31 cellular contexts compared by ENCODE assay signal in the genomic region with DNA sequence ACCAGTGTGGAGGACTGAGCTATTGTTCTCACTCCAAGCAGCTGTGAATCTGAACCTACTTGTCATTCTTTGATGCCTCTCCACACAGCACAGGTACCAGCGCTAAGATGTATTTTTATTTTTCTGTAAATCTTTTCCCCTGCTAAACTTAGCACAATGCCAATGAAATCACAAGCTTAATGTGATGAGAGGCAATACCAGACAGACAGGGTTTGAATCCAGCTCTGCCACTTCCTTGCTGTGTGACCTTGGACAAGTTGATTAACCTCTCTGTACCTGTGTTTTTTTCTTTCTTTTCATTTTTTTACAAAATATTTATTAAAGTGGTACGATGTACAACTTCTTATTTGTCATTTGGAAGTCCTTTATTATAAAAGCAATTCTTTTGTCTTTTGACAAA.
"Had no signal": no experiment of that assay in that cellular context is flagged by ENCODE, and none has a peak within 500 bp of the region (broad histone marks: within the 10 kb centered on the region; RNA-seq: fewer than 3 reads in every experiment).

No MANE protein-coding gene starts in this region.

- DNase-seq: naive thymus-derived CD4-positive, alpha-beta T cell; natural killer cell; occipital lobe; ovary; posterior cingulate gyrus; psoas muscle; right cardiac atrium; spleen; stimulated activated CD4-positive, alpha-beta T cell treated with anti-CD3 and anti-CD28 coated beads, Interleukin-12 subunit alpha, Interleukin-12 subunit beta, amount 100 ng/mL, for 4 hours; stimulated activated CD4-positive, alpha-beta T cell treated with anti-CD3 and anti-CD28 coated beads, Interleukin-1b, Interleukin-23, amount 100 ng/mL, for 48 hours; stimulated activated CD4-positive, alpha-beta T cell treated with anti-CD3 and anti-CD28 coated beads, Interleukin-4, amount 100 ng/mL, for 1 hour; stimulated activated CD4-positive, alpha-beta T cell treated with anti-CD3 and anti-CD28 coated beads, Interleukin-4, amount 100 ng/mL, for 4 hours; stimulated activated CD8-positive, alpha-beta memory T cell treated with anti-CD3 and anti-CD28 coated beads, Interleukin-4, amount 100 ng/mL, for 48 hours; stimulated activated naive CD4-positive, alpha-beta T cell; stimulated activated naive CD8-positive, alpha-beta T cell treated with anti-CD3 and anti-CD28 coated beads, Interleukin-15, amount 100 ng/mL, for 72 hours; stimulated activated naive CD8-positive, alpha-beta T cell treated with anti-CD3 and anti-CD28 coated beads, Interleukin-15, Interleukin-2, amounts not matched to agents 100 U/mL and 50 U/mL, for 24 hours; substantia nigra; thyroid gland; trophoblast cell; upper lobe of left lung had no signal

- ATAC-seq: naive thymus-derived CD4-positive, alpha-beta T cell; natural killer cell; psoas muscle; right cardiac atrium; sciatic nerve; stimulated activated memory B cell treated with anti-CD40 and anti-IgM and Interleukin-4, amounts not matched to agents 10 μg/mL and 1 μg/mL and 100 μg/mL, for 72 hours; stimulated activated naive CD8-positive, alpha-beta T cell treated with anti-CD3 and anti-CD28 coated beads, Interleukin-15, amount 100 ng/mL, for 72 hours; stimulated activated naive CD8-positive, alpha-beta T cell treated with anti-CD3 and anti-CD28 coated beads, Interleukin-15, Interleukin-2, amounts not matched to agents 100 U/mL and 50 U/mL, for 24 hours had no signal

- H3K4me2 ChIP-seq: neural progenitor cell, smooth muscle cell had no signal

- H3K79me2 ChIP-seq: parathyroid adenoma had no signal

- H2AFZ ChIP-seq: neural progenitor cell, parathyroid adenoma had no signal

- H3K27me3 ChIP-seq: neural progenitor cell, ovary, spleen, suprapubic skin, thyroid gland, tibial nerve, upper lobe of left lung, vagina had no signal

- H3K9me3 ChIP-seq: ovary, suprapubic skin, thyroid gland, vagina had no signal

- H3K9ac ChIP-seq: neural progenitor cell, parathyroid adenoma had no signal

- H3K27ac ChIP-seq: neural progenitor cell, ovary, parathyroid adenoma, psoas muscle, skin epidermis, spleen, suprapubic skin, thoracic aorta, thyroid gland, tibial nerve, upper lobe of left lung, vagina had no signal

- FAIRE-seq: urothelium cell line had no signal

- H3K36me3 ChIP-seq: neural progenitor cell, ovary, spleen, suprapubic skin, thoracic aorta, thyroid gland, tibial nerve, upper lobe of left lung, vagina had no signal

- H3K4me3 ChIP-seq: neural progenitor cell, ovary, psoas muscle, skin epidermis, smooth muscle cell, spleen, suprapubic skin, thoracic aorta, thyroid gland, tibial nerve, upper lobe of left lung, vagina had no signal

- H3K4me1 ChIP-seq: neural progenitor cell, parathyroid adenoma, psoas muscle, spleen, suprapubic skin, thyroid gland, tibial nerve, upper lobe of left lung had no signal
